Comparison of ENCODE assay signal across 14 cellular contexts in genomic region chr21:16011719-16012118, GRCh38.
A peak's percentile ranks its signal among the peaks of the same experiment; 100 is the strongest.
DNase-seq lines count a peak whose midpoint lies in the region; ATAC-seq and TF ChIP-seq lines count a peak whose summit lies in the region.
"Had no signal": no experiment of that assay in that cellular context is flagged by ENCODE, and none has a peak within 500 bp of the region (broad histone marks: within the 10 kb centered on the region; RNA-seq: fewer than 3 reads in every experiment).

No MANE protein-coding gene starts in this region.

- H3K4me3 ChIP-seq in GM23338 (no peak overlapping the region), neuronal stem cell (ENCODE audit: low read length in 2 of 2) (no peak overlapping the region), subcutaneous abdominal adipose tissue (ENCODE audit: low read depth in 1 of 5, low read length in 5 of 5) (peak overlapping the region in 4 of 5 donors; percentile 15 to 42 (median 22)), vagina (no peak overlapping the region)
- H3K4me3 ChIP-seq: HAP-1 had no signal

- TF ChIP-seq CTCF in GM23338 (conservative IDR thresholded peaks at IDR 0.05; ENCODE audit: low read depth in 2 of 2): no peak
- TF ChIP-seq CTCF in vagina (IDR thresholded peaks at IDR 0.05): no peak

- no peak overlapping the region for H3K9ac ChIP-seq in neuronal stem cell (ENCODE audit: low read depth, low read length, poor library complexity)
- peak overlapping the region in 1 of 5 donors; percentile 25 for H3K9ac ChIP-seq in subcutaneous abdominal adipose tissue (ENCODE audit: low read length in 5 of 5)

- no peaks in the 10 kb centered on the region for H3K27me3 Mint-ChIP-seq in GM23338 (ENCODE audit: insufficient read depth, low read depth, poor library complexity)
- H3K27me3 Mint-ChIP-seq: B cell; CD4-positive, alpha-beta memory T cell had no signal

- intact Hi-C loops in vagina (cut with DNase I) (no loop called here), cardiac septum (cut with DNase I) (no loop called here)

- H3K23ac ChIP-seq in neuronal stem cell (ENCODE audit: low read depth, low read length, poor library complexity): no peak overlapping the region

- no peak overlapping the region for H2AK5ac ChIP-seq in neuronal stem cell (ENCODE audit: low read depth, low read length)

- H3K4me2 ChIP-seq in GM23338 (no peak overlapping the region), neuronal stem cell (ENCODE audit: insufficient read depth, low read length, poor library complexity, severe bottlenecking) (no peak overlapping the region)

- H3K27ac ChIP-seq in GM23338 (ENCODE audit: low read depth) (no peak overlapping the region), neuronal stem cell (replicated peaks; ENCODE audit: low read length) (no peak overlapping the region), subcutaneous abdominal adipose tissue (ENCODE audit: low read depth, low read length) (no peak overlapping the region), vagina (no peak overlapping the region)
- H3K27ac ChIP-seq: C4-2B had no signal

- no peak for ATAC-seq in GM23338

- H3K9me3 Mint-ChIP-seq in GM23338: no peaks in the 10 kb centered on the region

- H2AFZ ChIP-seq in GM23338 (peak overlapping the region; percentile 8; the same call in 1 of the 2 replicates), neuronal stem cell (ENCODE audit: low read length) (peak overlapping the region; percentile 36)

- no peak overlapping the region for H3K14ac ChIP-seq in neuronal stem cell (ENCODE audit: low read length)

- DNase-seq in GM23338 (ENCODE audit: low spot score): no peak
- peak; percentile 28 for DNase-seq in cerebellar cortex (ENCODE audit: low spot score)
- DNase-seq in neuronal stem cell (ENCODE audit: low spot score): no peak
- DNase-seq in amygdala (lab: John Stamatoyannopoulos, UW): no peak
- no peak for DNase-seq in vagina (ENCODE audit: extremely low spot score in 2 of 2)
- DNase-seq in cardiac septum (ENCODE audit: low spot score): no peak
- DNase-seq: CD4-positive, alpha-beta memory T cell; DND-41; GDM1; GOT3 had no signal

- no peaks in the 10 kb centered on the region for H3F3A ChIP-seq in GM23338 (replicated peaks; ENCODE audit: low read depth)

- no peaks in the 10 kb centered on the region for H3K4me1 Mint-ChIP-seq in GM23338
- H3K4me1 Mint-ChIP-seq: B cell; CD4-positive, alpha-beta memory T cell had no signal

- H3K27ac Mint-ChIP-seq in GM23338: no peak overlapping the region
- H3K27ac Mint-ChIP-seq: B cell; CD4-positive, alpha-beta memory T cell had no signal

- no peak overlapping the region for H2BK15ac ChIP-seq in neuronal stem cell (ENCODE audit: low read length)

- no peak for TF ChIP-seq POLR2A in vagina (IDR thresholded peaks at IDR 0.05)

- H3K36me3 Mint-ChIP-seq in GM23338 (ENCODE audit: low read depth): no peaks in the 10 kb centered on the region
- H3K36me3 Mint-ChIP-seq: CD4-positive, alpha-beta memory T cell had no signal

- no peak overlapping the region for H2BK5ac ChIP-seq in neuronal stem cell (ENCODE audit: low read length)

- no peak overlapping the region for H2BK12ac ChIP-seq in neuronal stem cell (ENCODE audit: low read length)

- no peak overlapping the region for H4K91ac ChIP-seq in neuronal stem cell (ENCODE audit: low read depth, low read length, poor library complexity)

- H3K79me2 ChIP-seq in GM23338 (replicated peaks; ENCODE audit: insufficient read depth): no peaks in the 10 kb centered on the region

- no peaks in the 10 kb centered on the region for H3K9me2 ChIP-seq in GM23338 (ENCODE audit: insufficient read depth)

- H3K36me3 ChIP-seq in GM23338 (ENCODE audit: insufficient read depth): no peaks in the 10 kb centered on the region
- H3K36me3 ChIP-seq in neuronal stem cell (replicated peaks in 1 of 2; ENCODE audit: control insufficient read depth in 2 of 2, insufficient read depth in 2 of 2, low read length in 2 of 2): no peaks in the 10 kb centered on the region
- no peaks in the 10 kb centered on the region for H3K36me3 ChIP-seq in subcutaneous abdominal adipose tissue (ENCODE audit: control insufficient read depth in 5 of 5, insufficient read depth in 5 of 5, low read length in 5 of 5)
- no peaks in the 10 kb centered on the region for H3K36me3 ChIP-seq in vagina
- H3K36me3 ChIP-seq: HAP-1 had no signal

- peaks cover 0 to 4% of the 10 kb centered on the region in 2 donors for H3K9me3 ChIP-seq in neuronal stem cell (replicated peaks in 1 of 2; ENCODE audit: control insufficient read depth in 2 of 2, insufficient read depth in 1 of 2, low read depth in 1 of 2, low read length in 2 of 2)
- peaks cover 0 to 8% (median 3%) of the 10 kb centered on the region in 5 donors for H3K9me3 ChIP-seq in subcutaneous abdominal adipose tissue (ENCODE audit: control insufficient read depth in 5 of 5, low read length in 5 of 5)
- no peaks in the 10 kb centered on the region for H3K9me3 ChIP-seq in vagina
- H3K9me3 ChIP-seq: HAP-1 had no signal

- H3K27me3 ChIP-seq in GM23338 (ENCODE audit: insufficient read depth): no peaks in the 10 kb centered on the region
- no peaks in the 10 kb centered on the region for H3K27me3 ChIP-seq in neuronal stem cell (ENCODE audit: control insufficient read depth in 3 of 3, insufficient read depth in 3 of 3, low read depth in 1 of 3, low read length in 3 of 3)
- H3K27me3 ChIP-seq in subcutaneous abdominal adipose tissue (ENCODE audit: control insufficient read depth in 5 of 5, insufficient read depth in 4 of 5, low read length in 5 of 5): no peaks in the 10 kb centered on the region
- no peaks in the 10 kb centered on the region for H3K27me3 ChIP-seq in vagina

- H3K4me1 ChIP-seq in GM23338 (ENCODE audit: insufficient read depth) (no peaks in the 10 kb centered on the region), neuronal stem cell (ENCODE audit: control insufficient read depth in 2 of 2, insufficient read depth in 1 of 2, low read depth in 1 of 2, low read length in 2 of 2) (peaks cover 0 to 2% of the 10 kb centered on the region in 2 donors), subcutaneous abdominal adipose tissue (ENCODE audit: control insufficient read depth in 5 of 5, insufficient read depth in 5 of 5, low read length in 5 of 5) (no peaks in the 10 kb centered on the region), vagina (no peaks in the 10 kb centered on the region)
- H3K4me1 ChIP-seq: HAP-1 had no signal

- no peak overlapping the region for H2BK120ac ChIP-seq in neuronal stem cell (ENCODE audit: low read depth, low read length)

- no peaks in the 10 kb centered on the region for H4K20me1 ChIP-seq in GM23338 (replicated peaks; ENCODE audit: insufficient read depth)

- H4K8ac ChIP-seq in neuronal stem cell (ENCODE audit: low read depth, low read length): no peak overlapping the region

- H3K4me3 Mint-ChIP-seq in GM23338: no peak overlapping the region
- H3K4me3 Mint-ChIP-seq: B cell; CD4-positive, alpha-beta memory T cell had no signal

- no peak overlapping the region for H3K4ac ChIP-seq in neuronal stem cell (ENCODE audit: low read length)

- H3K79me1 ChIP-seq in neuronal stem cell (ENCODE audit: low read depth, low read length): no peaks in the 10 kb centered on the region

- no peak overlapping the region for H3K18ac ChIP-seq in neuronal stem cell (ENCODE audit: low read length)

- no CpG with 5 or more reads among the region's 4 CpGs for WGBS in neuronal stem cell (ENCODE audit: extremely low coverage in 2 of 2, insufficient read length in 2 of 2, insufficient replicate concordance in 1 of 2), 2 donors

TF ChIP-seq in GM23338, 12 proteins besides CTCF, POLR2A, EP300 and RAD21 (continues in another document):
- TF ChIP-seq ZNF331 (CRISPR knock-in tag; IDR thresholded peaks at IDR 0.05; ENCODE audit: low read depth): no peak
- TF ChIP-seq ETS1 (IDR thresholded peaks at IDR 0.05): no peak
- no peak for TF ChIP-seq EZH2 (IDR thresholded peaks at IDR 0.05; ENCODE audit: low read depth, unreplicated experiment)
- no peak for TF ChIP-seq JUNB (IDR thresholded peaks at IDR 0.05; ENCODE audit: unreplicated experiment)
- no peak for TF ChIP-seq CREB1 (CRISPR knock-in tag; IDR thresholded peaks at IDR 0.05; ENCODE audit: low read depth)

Comparison
In these comparisons a context has a peak if more than half of its experiments do, and no peak if none do; other contexts are left out.
1. H3K4me3 ChIP-seq: peak in subcutaneous abdominal adipose tissue (4 of 5); none in GM23338 (single experiment), neuronal stem cell (0 of 2) and vagina (0 of 2).